In genomic region chr12:64583395-64584172, GRCh38 we compare ENCODE assay signal across 1 cellular context.
TF ChIP-seq lines count a peak whose summit lies in the region.

No MANE protein-coding gene starts in this region.

TF ChIP-seq in H1, 55 proteins besides CTCF, POLR2A, EP300 and RAD21 (continued from another document):
- no peak for TF ChIP-seq CHD7 (IDR thresholded peaks at IDR 0.05; ENCODE audit: insufficient replicate concordance, low read length)
- TF ChIP-seq SP1 (IDR thresholded peaks at IDR 0.05; ENCODE audit: low read depth, low read length) = no peak
- TF ChIP-seq SAP30 (IDR thresholded peaks at IDR 0.05; ENCODE audit: insufficient read depth, insufficient replicate concordance, low read length) = no peak
TF ChIP-seq in H1: peak in this region for 0.
